ENCODE assay signal across 11 cellular contexts in genomic region chrY:2934048-2934447, GRCh38. TPM values are rescaled to one million over a fixed set of nuclear protein-coding genes. Genes with fewer than 3 reads are reported as not detected.
DNase-seq lines count a peak whose midpoint lies in the region; ATAC-seq and TF ChIP-seq lines count a peak whose summit lies in the region.
"Had no signal": no experiment of that assay in that cellular context is flagged by ENCODE, and none has a peak within 500 bp of the region (broad histone marks: within the 10 kb centered on the region; RNA-seq: fewer than 3 reads in every experiment).

No MANE protein-coding gene starts in this region.

- 38 to 41% methylated on average over 11 of the region's 11 CpGs for WGBS in thyroid gland, 2 donors

- no peaks in the 10 kb centered on the region for H3K4me1 ChIP-seq in thyroid gland
- H3K4me1 ChIP-seq: uterus had no signal

- peak overlapping the region in 1 of 3 donors; percentile 85 for H3K27ac ChIP-seq in thyroid gland
- H3K27ac ChIP-seq: KMS-11, uterus had no signal

- H3K27me3 Mint-ChIP-seq in activated CD8-positive, alpha-beta T cell treated with anti-CD3 and anti-CD28 coated beads, Interleukin-2, amount 10 ng/mL, durations not matched to agents 7 days and 5 days (ENCODE audit: low read depth), result no peaks in the 10 kb centered on the region
- H3K27me3 Mint-ChIP-seq: CD8-positive, alpha-beta memory T cell had no signal

- H3K36me3 ChIP-seq in thyroid gland, result no peaks in the 10 kb centered on the region
- H3K36me3 ChIP-seq: uterus had no signal

- H3K4me1 Mint-ChIP-seq in activated CD8-positive, alpha-beta T cell treated with anti-CD3 and anti-CD28 coated beads, Interleukin-2, amount 10 ng/mL, durations not matched to agents 7 days and 5 days (ENCODE audit: low read depth), result peaks cover 15% of the 10 kb centered on the region

- CTCF ChIA-PET in activated CD8-positive, alpha-beta T cell treated with anti-CD3 and anti-CD28 coated beads, Interleukin-2, amount 10 ng/mL, durations not matched to agents 7 days and 5 days (lab: Charles Lee), result no interaction called here

- H3K9me3 Mint-ChIP-seq in activated CD8-positive, alpha-beta T cell treated with anti-CD3 and anti-CD28 coated beads, Interleukin-2, amount 10 ng/mL, durations not matched to agents 7 days and 5 days (ENCODE audit: insufficient read depth), result no peaks in the 10 kb centered on the region
- H3K9me3 Mint-ChIP-seq: CD8-positive, alpha-beta memory T cell had no signal

- peak; percentile 40 for DNase-seq in Right ventricle myocardium superior
- no peak for DNase-seq in cardiac septum (ENCODE audit: low spot score)
- no peak for DNase-seq in activated CD8-positive, alpha-beta T cell treated with anti-CD3 and anti-CD28 coated beads, Interleukin-2, amount 10 ng/mL, durations not matched to agents 7 days and 5 days
- DNase-seq in thyroid gland, result peak; percentile 21 to 27
- DNase-seq in posterior vena cava (ENCODE audit: low spot score), result no peak
- DNase-seq: CD8-positive, alpha-beta memory T cell; uterus had no signal

- intact Hi-C loops in Right ventricle myocardium superior (cut with DNase I) (loop anchor here (10.0 kb wide), 1 partner anchor 79 kb away; no protein-coding TSS in a partner anchor), cardiac septum (cut with DNase I) (no loop called here), thyroid gland (cut with DNase I) (no loop called here), posterior vena cava (cut with DNase I) (no loop called here)

- TF ChIP-seq CTCF in thyroid gland (IDR thresholded peaks at IDR 0.05), result no peak

- ATAC-seq in Right ventricle myocardium superior (ENCODE audit: poor library complexity) (no peak), HG02981 (IDR thresholded peaks at IDR 0.05; ENCODE audit: unreplicated experiment) (no peak), GM18873 (IDR thresholded peaks at IDR 0.05; ENCODE audit: low FRiP score, unreplicated experiment) (no peak)
- no peak for ATAC-seq in activated CD8-positive, alpha-beta T cell treated with anti-CD3 and anti-CD28 coated beads, Interleukin-2, amount 10 ng/mL, durations not matched to agents 7 days and 5 days

- no peak overlapping the region for H3K27ac Mint-ChIP-seq in activated CD8-positive, alpha-beta T cell treated with anti-CD3 and anti-CD28 coated beads, Interleukin-2, amount 10 ng/mL, durations not matched to agents 7 days and 5 days

- POLR2A ChIA-PET in activated CD8-positive, alpha-beta T cell treated with anti-CD3 and anti-CD28 coated beads, Interleukin-2, amount 10 ng/mL, durations not matched to agents 7 days and 5 days (lab: Charles Lee), result no interaction called here

- H3K9me3 ChIP-seq in thyroid gland, result no peaks in the 10 kb centered on the region
- H3K9me3 ChIP-seq: uterus had no signal

- H3K36me3 Mint-ChIP-seq in activated CD8-positive, alpha-beta T cell treated with anti-CD3 and anti-CD28 coated beads, Interleukin-2, amount 10 ng/mL, durations not matched to agents 7 days and 5 days (ENCODE audit: low read depth), result peaks cover 16% of the 10 kb centered on the region

- no peaks in the 10 kb centered on the region for H3K27me3 ChIP-seq in thyroid gland
- H3K27me3 ChIP-seq: uterus had no signal

- H3K4me3 Mint-ChIP-seq in activated CD8-positive, alpha-beta T cell treated with anti-CD3 and anti-CD28 coated beads, Interleukin-2, amount 10 ng/mL, durations not matched to agents 7 days and 5 days, result peak overlapping the region; percentile 83

- H3K4me3 ChIP-seq in iPS-11a (ENCODE audit: low read depth, low read length), result peak overlapping the region; percentile 67
- no peak overlapping the region for H3K4me3 ChIP-seq in thyroid gland (replicated peaks in 1 of 3)
- H3K4me3 ChIP-seq: uterus had no signal

- no peak for TF ChIP-seq POLR2A in thyroid gland (IDR thresholded peaks at IDR 0.05)

RNA-seq across cellular contexts. Expression of gene ZFY, which starts 1.1 kb away (rescaled TPM):
- 10.2 TPM for total RNA-seq in Right ventricle myocardium superior
- total RNA-seq in cardiac septum, result not detected
- total RNA-seq in activated CD8-positive, alpha-beta T cell treated with anti-CD3 and anti-CD28 coated beads, Interleukin-2, amount 10 ng/mL, durations not matched to agents 7 days and 5 days, result 10 to 100 TPM; 12.7 to 14.7 TPM
- total RNA-seq in thyroid gland, result 10 to 100 TPM in 2 of 4 donors, not detected in 2; 30.1 to 44.5 TPM
- total RNA-seq in posterior vena cava, result not detected
- total RNA-seq: uterus had no signal

Comparison
In these comparisons a context has a peak if more than half of its experiments do, and no peak if none do; other contexts are left out.
1. DNase-seq: peak in Right ventricle myocardium superior (single experiment) and thyroid gland (2 of 2); none in cardiac septum (single experiment), activated CD8-positive, alpha-beta T cell treated with anti-CD3 and anti-CD28 coated beads, Interleukin-2, amount 10 ng/mL, durations not matched to agents 7 days and 5 days (single experiment) and posterior vena cava (single experiment).